Comparison of ENCODE assay signal across 23 cellular contexts in genomic region chr13:82815791-82816190, GRCh38.
DNase-seq lines count a peak whose midpoint lies in the region; ATAC-seq, FAIRE-seq and TF ChIP-seq lines count a peak whose summit lies in the region.
"Had no signal": no experiment of that assay in that cellular context is flagged by ENCODE, and none has a peak within 500 bp of the region (broad histone marks: within the 10 kb centered on the region; RNA-seq: fewer than 3 reads in every experiment).

No MANE protein-coding gene starts in this region.

- no peaks in the 10 kb centered on the region for H3K4me1 ChIP-seq in hepatocyte (ENCODE audit: insufficient read depth)
- H3K4me1 ChIP-seq: A549; BE2C; BLaER1 treated with 17β-estradiol and CSF1 and Interleukin-3, amounts not matched to agents 10 nM and 100 nM had no signal

- TF ChIP-seq CTCF in epithelial cell of esophagus (IDR thresholded peaks at IDR 0.05; ENCODE audit: insufficient read depth, low read depth, low read length, missing control alignments) (no peak), hepatocyte (IDR thresholded peaks at IDR 0.05; ENCODE audit: poor library complexity) (no peak)

- no peaks in the 10 kb centered on the region for H3K79me2 ChIP-seq in hepatocyte

- H3K4me2 ChIP-seq in hepatocyte, result no peak overlapping the region
- H3K4me2 ChIP-seq: A549; BLaER1 treated with 17β-estradiol and CSF1 and Interleukin-3, amounts not matched to agents 10 nM and 100 nM had no signal

- no peaks in the 10 kb centered on the region for H3K9me3 ChIP-seq in hepatocyte (ENCODE audit: low read depth)
- H3K9me3 ChIP-seq: A549, BE2C had no signal

- 93% methylated on average over 1 of the region's 1 CpG for WGBS in hepatocyte (ENCODE audit: low lambda C conversion rate, missing lambda C conversion rate)

- H3K9me2 ChIP-seq in hepatocyte (replicated peaks; ENCODE audit: insufficient read depth), result no peaks in the 10 kb centered on the region

- H3K4me3 ChIP-seq in epithelial cell of esophagus (ENCODE audit: low read length) (no peak overlapping the region), hepatocyte (no peak overlapping the region)
- H3K4me3 ChIP-seq: A549; BLaER1 treated with 17β-estradiol and CSF1 and Interleukin-3, amounts not matched to agents 10 nM and 100 nM had no signal

- DNase-seq in OCI-M1 (lab: John Stamatoyannopoulos, UW) (peak; percentile 24), epithelial cell of esophagus (ENCODE audit: low read depth) (peak; percentile 73), hepatocyte (ENCODE audit: low spot score) (no peak), NCI-H69 (lab: John Stamatoyannopoulos, UW) (no peak), H54 (ENCODE audit: insufficient read length, low spot score) (no peak)
- DNase-seq: 8988T; ACHN; AML-193; BE2C; CD4-positive, alpha-beta T cell; CD8-positive, alpha-beta memory T cell; DMS 273 treated with DMSO at 0.1 percent for 48 hours; DMS79; GF-D8; GOT3; H7; HCEC 1CT had no signal

- H4K20me1 ChIP-seq in hepatocyte (ENCODE audit: insufficient read depth, poor library complexity, severe bottlenecking), result no peaks in the 10 kb centered on the region
- H4K20me1 ChIP-seq: BLaER1 treated with 17β-estradiol and CSF1 and Interleukin-3, amounts not matched to agents 10 nM and 100 nM had no signal

- H3K27ac ChIP-seq in hepatocyte, result peak overlapping the region; percentile 15
- H3K27ac ChIP-seq: A549; BLaER1 treated with 17β-estradiol and CSF1 and Interleukin-3, amounts not matched to agents 10 nM and 100 nM had no signal

- no peaks in the 10 kb centered on the region for H3K27me3 ChIP-seq in hepatocyte
- H3K27me3 ChIP-seq: BE2C; BLaER1 treated with 17β-estradiol and CSF1 and Interleukin-3, amounts not matched to agents 10 nM and 100 nM had no signal

- no peak for TF ChIP-seq POLR2A in H54 (IDR thresholded peaks at IDR 0.05; ENCODE audit: low read depth, low read length)

- FAIRE-seq in H54 (lab: Jason Lieb, UNC), result no peak
- FAIRE-seq: A549, GM12891, GM18507 had no signal

- H2AFZ ChIP-seq in hepatocyte, result no peak overlapping the region

- ATAC-seq in HG03565 (IDR thresholded peaks at IDR 0.05; ENCODE audit: unreplicated experiment), result no peak
- no peak for ATAC-seq in GM21381 (IDR thresholded peaks at IDR 0.05; ENCODE audit: unreplicated experiment)
- ATAC-seq: A549 had no signal

- H3K36me3 ChIP-seq in hepatocyte (replicated peaks; ENCODE audit: insufficient read depth, low read depth), result no peaks in the 10 kb centered on the region
- H3K36me3 ChIP-seq: BE2C; BLaER1 treated with 17β-estradiol and CSF1 and Interleukin-3, amounts not matched to agents 10 nM and 100 nM had no signal

Comparison
In these comparisons a context has a peak if more than half of its experiments do, and no peak if none do; other contexts are left out.
1. DNase-seq: peak in OCI-M1 (single experiment) and epithelial cell of esophagus (single experiment); none in hepatocyte (single experiment), NCI-H69 (single experiment) and H54 (single experiment).